ENCODE assay signal across 31 cellular contexts in genomic region chr13:113722921-113723320, GRCh38. TPM values are rescaled to one million over a fixed set of nuclear protein-coding genes. Genes with fewer than 3 reads are reported as not detected.
DNase-seq lines count a peak whose midpoint lies in the region; TF ChIP-seq lines count a peak whose summit lies in the region.
"Had no signal": no experiment of that assay in that cellular context is flagged by ENCODE, and none has a peak within 500 bp of the region (broad histone marks: within the 10 kb centered on the region; RNA-seq: fewer than 3 reads in every experiment).

No MANE protein-coding gene starts in this region.

- peak overlapping the region; percentile 73 for H3K27ac Mint-ChIP-seq in activated naive CD4-positive, alpha-beta T cell treated with anti-CD3 and anti-CD28 coated beads, Interleukin-2, amount 10 ng/mL, durations not matched to agents 7 days and 5 days
- H3K27ac Mint-ChIP-seq in H9 (no peak overlapping the region), endodermal cell (peak overlapping the region; percentile 86)
- H3K27ac Mint-ChIP-seq: activated T-cell treated with anti-CD3 and anti-CD28 coated beads, Interleukin-2, amount 50 U/mL, for 24 hours; progenitor cell of endocrine pancreas; stimulated activated naive CD8-positive, alpha-beta T cell treated with anti-CD3 and anti-CD28 coated beads, Interleukin-15, amount 100 ng/mL, for 72 hours had no signal

- peaks cover 9% of the 10 kb centered on the region for H3K4me1 Mint-ChIP-seq in activated naive CD4-positive, alpha-beta T cell treated with anti-CD3 and anti-CD28 coated beads, Interleukin-2, amount 10 ng/mL, durations not matched to agents 7 days and 5 days
- H3K4me1 Mint-ChIP-seq in H9 (peaks cover 15 to 18% of the 10 kb centered on the region in 2 experiments), endodermal cell (peaks cover 17% of the 10 kb centered on the region)

- no peaks in the 10 kb centered on the region for H3K9me2 ChIP-seq in PC-9 (ENCODE audit: insufficient read depth)

- peak overlapping the region; percentile 42 for H3K18ac ChIP-seq in H9 (ENCODE audit: insufficient read length, low read depth, low read length)
- H3K18ac ChIP-seq in neuronal stem cell (ENCODE audit: low read length): no peak overlapping the region

- no peak for TF ChIP-seq POLR2A in sigmoid colon (IDR thresholded peaks at IDR 0.05)

- no peaks in the 10 kb centered on the region for H4K20me1 ChIP-seq in H9 (ENCODE audit: control insufficient read depth, insufficient read depth, insufficient read length)
- H4K20me1 ChIP-seq in PC-9 (ENCODE audit: insufficient read depth): no peaks in the 10 kb centered on the region

- no peaks in the 10 kb centered on the region for H3K4me1 ChIP-seq in H9 (ENCODE audit: insufficient read depth, low read length)
- peaks cover 12% of the 10 kb centered on the region for H3K4me1 ChIP-seq in endodermal cell (ENCODE audit: control insufficient read depth, insufficient read depth, low read length)
- peaks cover 0 to 8% of the 10 kb centered on the region in 2 donors for H3K4me1 ChIP-seq in neuronal stem cell (ENCODE audit: control insufficient read depth in 2 of 2, insufficient read depth in 1 of 2, low read depth in 1 of 2, low read length in 2 of 2)
- no peaks in the 10 kb centered on the region for H3K4me1 ChIP-seq in PC-9 (replicated peaks; ENCODE audit: insufficient read depth)
- H3K4me1 ChIP-seq in sigmoid colon: peaks cover 0 to 11% (median 8%) of the 10 kb centered on the region in 4 donors
- H3K4me1 ChIP-seq: adrenal gland, right lobe of liver had no signal

- CTCF ChIA-PET in activated naive CD4-positive, alpha-beta T cell treated with anti-CD3 and anti-CD28 coated beads, Interleukin-2, amount 10 ng/mL, durations not matched to agents 7 days and 5 days (lab: Charles Lee): no interaction called here
- CTCF ChIA-PET in PC-9 (lab: Charles Lee): no interaction called here

- H2BK5ac ChIP-seq in H9 (ENCODE audit: insufficient read length, low read length) (no peak overlapping the region), neuronal stem cell (ENCODE audit: low read length) (no peak overlapping the region)

- H3T11ph ChIP-seq in H9 (ENCODE audit: low read length): no peak overlapping the region

- no peak overlapping the region for H3K4me3 ChIP-seq in endodermal cell (ENCODE audit: low read length)
- H3K4me3 ChIP-seq in neuronal stem cell (ENCODE audit: low read length in 2 of 2): no peak overlapping the region
- no peak overlapping the region for H3K4me3 ChIP-seq in PC-9
- no peak overlapping the region for H3K4me3 ChIP-seq in sigmoid colon
- H3K4me3 ChIP-seq: adrenal gland, hepatocyte, right lobe of liver had no signal

- no peak overlapping the region for H3K56ac ChIP-seq in H9 (ENCODE audit: insufficient read length, low read depth, low read length)

- peaks cover 12% of the 10 kb centered on the region for H3K27me3 Mint-ChIP-seq in activated naive CD4-positive, alpha-beta T cell treated with anti-CD3 and anti-CD28 coated beads, Interleukin-2, amount 10 ng/mL, durations not matched to agents 7 days and 5 days
- no peaks in the 10 kb centered on the region for H3K27me3 Mint-ChIP-seq in H9 (ENCODE audit: low read depth)
- no peaks in the 10 kb centered on the region for H3K27me3 Mint-ChIP-seq in endodermal cell (ENCODE audit: insufficient read depth)
- H3K27me3 Mint-ChIP-seq: activated T-cell treated with anti-CD3 and anti-CD28 coated beads, Interleukin-2, amount 50 U/mL, for 24 hours; stimulated activated naive CD8-positive, alpha-beta T cell treated with anti-CD3 and anti-CD28 coated beads, Interleukin-15, amount 100 ng/mL, for 72 hours had no signal

- H2AFZ ChIP-seq in H9 (ENCODE audit: low read length): no peak overlapping the region
- H2AFZ ChIP-seq in neuronal stem cell (ENCODE audit: low read length): no peak overlapping the region
- H2AFZ ChIP-seq in PC-9: no peak overlapping the region
- H2AFZ ChIP-seq: hepatocyte had no signal

- H3K9ac ChIP-seq in H9 (ENCODE audit: extremely low read depth, insufficient read length, low read length) (no peak overlapping the region), endodermal cell (ENCODE audit: extremely low read depth, low read length, poor library complexity, severe bottlenecking) (no peak overlapping the region), neuronal stem cell (ENCODE audit: low read depth, low read length, poor library complexity) (no peak overlapping the region)

- H4K91ac ChIP-seq in H9 (ENCODE audit: insufficient read length, low read depth, low read length) (no peak overlapping the region), neuronal stem cell (ENCODE audit: low read depth, low read length, poor library complexity) (no peak overlapping the region)

- H3K4me2 ChIP-seq in H9 (ENCODE audit: insufficient read depth, insufficient read length, low read length): no peak overlapping the region
- no peak overlapping the region for H3K4me2 ChIP-seq in neuronal stem cell (ENCODE audit: insufficient read depth, low read length, poor library complexity, severe bottlenecking)
- no peak overlapping the region for H3K4me2 ChIP-seq in PC-9
- H3K4me2 ChIP-seq: hepatocyte had no signal

- no peak overlapping the region for H2BK20ac ChIP-seq in H9 (ENCODE audit: low read depth, low read length, poor library complexity, severe bottlenecking)

- H3K23me2 ChIP-seq in H9 (ENCODE audit: insufficient read length, low read depth, low read length, poor library complexity, severe bottlenecking): peaks cover 5% of the 10 kb centered on the region

- H3K14ac ChIP-seq in H9 (ENCODE audit: insufficient read depth, low read length) (no peak overlapping the region), neuronal stem cell (ENCODE audit: low read length) (peak overlapping the region; percentile 63)

- H3K79me2 ChIP-seq in H9 (ENCODE audit: insufficient read depth, low read length): no peaks in the 10 kb centered on the region
- no peaks in the 10 kb centered on the region for H3K79me2 ChIP-seq in PC-9 (ENCODE audit: low read depth)
- H3K79me2 ChIP-seq: hepatocyte had no signal

- H3K4ac ChIP-seq in H9 (ENCODE audit: low read depth, low read length) (no peak overlapping the region), neuronal stem cell (ENCODE audit: low read length) (no peak overlapping the region)

- H3K27ac ChIP-seq in H9 (ENCODE audit: insufficient read length, low read depth, low read length): no peak overlapping the region
- no peak overlapping the region for H3K27ac ChIP-seq in endodermal cell (ENCODE audit: low read depth, low read length)
- no peak overlapping the region for H3K27ac ChIP-seq in neuronal stem cell (replicated peaks; ENCODE audit: low read length)
- no peak overlapping the region for H3K27ac ChIP-seq in PC-9
- H3K27ac ChIP-seq in sigmoid colon: no peak overlapping the region
- H3K27ac ChIP-seq: adrenal gland, brain microvascular endothelial cell, hepatocyte, right lobe of liver, VCaP had no signal

- TF ChIP-seq EP300 in sigmoid colon (IDR thresholded peaks at IDR 0.05): no peak

- H2BK15ac ChIP-seq in H9 (ENCODE audit: low read depth, low read length) (no peak overlapping the region), neuronal stem cell (ENCODE audit: low read length) (no peak overlapping the region)

- H2BK120ac ChIP-seq in H9 (ENCODE audit: low read depth, low read length, poor library complexity, severe bottlenecking) (no peak overlapping the region), neuronal stem cell (ENCODE audit: low read depth, low read length) (no peak overlapping the region)

- H3K9me3 ChIP-seq in H9 (ENCODE audit: control insufficient read depth, low read depth, low read length) (no peaks in the 10 kb centered on the region), endodermal cell (ENCODE audit: control insufficient read depth, low read length) (no peaks in the 10 kb centered on the region), neuronal stem cell (replicated peaks in 1 of 2; ENCODE audit: control insufficient read depth in 2 of 2, insufficient read depth in 1 of 2, low read depth in 1 of 2, low read length in 2 of 2) (peaks cover 0 to 9% of the 10 kb centered on the region in 2 donors), PC-9 (ENCODE audit: insufficient read depth, low read depth) (no peaks in the 10 kb centered on the region), sigmoid colon (no peaks in the 10 kb centered on the region)
- H3K9me3 ChIP-seq: adrenal gland, right lobe of liver had no signal

- H3K79me1 ChIP-seq in H9 (ENCODE audit: insufficient read depth, low read depth, low read length, poor library complexity, severe bottlenecking) (no peaks in the 10 kb centered on the region), neuronal stem cell (ENCODE audit: low read depth, low read length) (no peaks in the 10 kb centered on the region)

- no peak overlapping the region for H2BK12ac ChIP-seq in H9 (ENCODE audit: insufficient read length, low read depth, low read length)
- H2BK12ac ChIP-seq in neuronal stem cell (ENCODE audit: low read length): no peak overlapping the region

- H3K23ac ChIP-seq in H9 (ENCODE audit: insufficient read length, low read depth, low read length): no peak overlapping the region
- H3K23ac ChIP-seq in neuronal stem cell (ENCODE audit: low read depth, low read length, poor library complexity): no peak overlapping the region

- H4K5ac ChIP-seq in H9 (ENCODE audit: insufficient read length, low read depth, low read length): no peak overlapping the region

- WGBS in H9 (ENCODE audit: extremely low coverage, insufficient read length, low lambda C conversion rate): no CpG with 5 or more reads among the region's 11 CpGs
- WGBS in endodermal cell (ENCODE audit: insufficient coverage in 1 of 2, insufficient read length in 1 of 2), 2 experiments: 84 to 85% methylated on average over 7 to 11 of the region's 11 CpGs
- WGBS in neuronal stem cell (ENCODE audit: extremely low coverage in 2 of 2, insufficient read length in 2 of 2, insufficient replicate concordance in 1 of 2), 2 donors: no CpG with 5 or more reads among the region's 11 CpGs
- WGBS in sigmoid colon, 2 donors: 71 to 72% methylated on average over 9 to 10 of the region's 11 CpGs

- no peaks in the 10 kb centered on the region for H3K36me3 Mint-ChIP-seq in activated naive CD4-positive, alpha-beta T cell treated with anti-CD3 and anti-CD28 coated beads, Interleukin-2, amount 10 ng/mL, durations not matched to agents 7 days and 5 days
- H3K36me3 Mint-ChIP-seq in H9 (ENCODE audit: insufficient read depth in 1 of 3, low read depth in 3 of 3): no peaks in the 10 kb centered on the region
- no peaks in the 10 kb centered on the region for H3K36me3 Mint-ChIP-seq in endodermal cell (ENCODE audit: low read depth)

- H3F3A ChIP-seq in PC-9 (ENCODE audit: insufficient read depth, low read depth): peaks cover 15% of the 10 kb centered on the region; the same call in 1 of the 2 replicates

- H3K27me3 ChIP-seq in H9 (ENCODE audit: insufficient read depth, low read length) (no peaks in the 10 kb centered on the region), endodermal cell (ENCODE audit: control insufficient read depth, insufficient read depth, low read length, poor library complexity, severe bottlenecking) (no peaks in the 10 kb centered on the region), neuronal stem cell (ENCODE audit: control insufficient read depth in 3 of 3, insufficient read depth in 3 of 3, low read depth in 1 of 3, low read length in 3 of 3) (no peaks in the 10 kb centered on the region), PC-9 (ENCODE audit: insufficient read depth, low read depth) (no peaks in the 10 kb centered on the region), sigmoid colon (no peaks in the 10 kb centered on the region)
- H3K27me3 ChIP-seq: adrenal gland, brain microvascular endothelial cell, hepatocyte, right lobe of liver had no signal

- no TSS peak for BruUV-seq in PC-9 (replicated peaks; lab: Mats Ljungman, UMichigan)

- TF ChIP-seq CTCF in H9 (conservative IDR thresholded peaks at IDR 0.05) (no peak), endodermal cell (conservative IDR thresholded peaks at IDR 0.05) (no peak), PC-9 (conservative IDR thresholded peaks at IDR 0.05) (no peak), sigmoid colon (IDR thresholded peaks at IDR 0.05) (no peak)

- no peak for DNase-seq in activated naive CD4-positive, alpha-beta T cell treated with anti-CD3 and anti-CD28 coated beads, Interleukin-2, amount 10 ng/mL, durations not matched to agents 7 days and 5 days
- DNase-seq in activated naive CD4-positive, alpha-beta T cell treated with Interleukin-2 at 50 U/mL for 16 hours: no peak
- no peak for DNase-seq in H9
- DNase-seq in endodermal cell: no peak
- DNase-seq in neuronal stem cell (ENCODE audit: low spot score): no peak
- DNase-seq in epidermal melanocyte (ENCODE audit: insufficient read length, low spot score): no peak
- no peak for DNase-seq in PC-9
- DNase-seq in sigmoid colon: no peak
- DNase-seq: activated CD4-positive, alpha-beta T cell treated with anti-CD3 and anti-CD28 coated beads for 4 hours; activated gamma-delta T cell treated with Interleukin-2 at 50 U/mL for 16 hours; activated T-cell treated with anti-CD3 and anti-CD28 coated beads, Interleukin-2, amount 50 U/mL, for 24 hours; brain microvascular endothelial cell; DMS153; HCEC 1CT; mammary epithelial cell; NCI-H1417 treated with DMSO at 0.1 percent for 48 hours; NCI-H2029 treated with DMSO at 0.1 percent for 48 hours; NCI-H69; PC-3; right lobe of liver; stimulated activated CD4-positive, alpha-beta T cell treated with anti-CD3 and anti-CD28 coated beads, Interleukin-12 subunit alpha, Interleukin-12 subunit beta, amount 100 ng/mL, for 4 hours; stimulated activated CD4-positive, alpha-beta T cell treated with anti-CD3 and anti-CD28 coated beads, Interleukin-2, amount 100 ng/mL, for 48 hours; stimulated activated naive CD8-positive, alpha-beta T cell treated with anti-CD3 and anti-CD28 coated beads, Interleukin-15, amount 100 ng/mL, for 72 hours had no signal

- intact Hi-C loops in PC-9 (cut with micrococcal nuclease; ENCODE audit: unreplicated experiment): no loop called here
- intact Hi-C loops in sigmoid colon (cut with DNase I): no loop called here

- POLR2A ChIA-PET in PC-9 (lab: Charles Lee; ENCODE audit: unreplicated experiment): no interaction called here

- peaks cover 6% of the 10 kb centered on the region for H3K9me3 Mint-ChIP-seq in activated naive CD4-positive, alpha-beta T cell treated with anti-CD3 and anti-CD28 coated beads, Interleukin-2, amount 10 ng/mL, durations not matched to agents 7 days and 5 days
- H3K9me3 Mint-ChIP-seq in H9: peaks cover 0 to 4% of the 10 kb centered on the region in 2 experiments; a peak in 2 of 5 replicates
- no peaks in the 10 kb centered on the region for H3K9me3 Mint-ChIP-seq in endodermal cell
- H3K9me3 Mint-ChIP-seq: activated T-cell treated with anti-CD3 and anti-CD28 coated beads, Interleukin-2, amount 50 U/mL, for 24 hours; stimulated activated naive CD8-positive, alpha-beta T cell treated with anti-CD3 and anti-CD28 coated beads, Interleukin-15, amount 100 ng/mL, for 72 hours had no signal

- no peaks in the 10 kb centered on the region for H3K36me3 ChIP-seq in endodermal cell (ENCODE audit: control insufficient read depth, insufficient read depth, low read length)
- no peaks in the 10 kb centered on the region for H3K36me3 ChIP-seq in neuronal stem cell (replicated peaks in 1 of 2; ENCODE audit: control insufficient read depth in 2 of 2, insufficient read depth in 2 of 2, low read length in 2 of 2)
- H3K36me3 ChIP-seq in PC-9 (ENCODE audit: low read depth): no peaks in the 10 kb centered on the region
- H3K36me3 ChIP-seq in sigmoid colon: no peaks in the 10 kb centered on the region
- H3K36me3 ChIP-seq: adrenal gland, brain microvascular endothelial cell, right lobe of liver had no signal

- no peak overlapping the region for H2AK5ac ChIP-seq in H9 (ENCODE audit: insufficient read length, low read length)
- H2AK5ac ChIP-seq in neuronal stem cell (ENCODE audit: low read depth, low read length): no peak overlapping the region

- H4K8ac ChIP-seq in H9 (replicated peaks; ENCODE audit: insufficient read length, low read depth, low read length) (no peak overlapping the region), neuronal stem cell (ENCODE audit: low read depth, low read length) (no peak overlapping the region)

- H3K4me3 Mint-ChIP-seq in activated naive CD4-positive, alpha-beta T cell treated with anti-CD3 and anti-CD28 coated beads, Interleukin-2, amount 10 ng/mL, durations not matched to agents 7 days and 5 days: no peak overlapping the region
- H3K4me3 Mint-ChIP-seq in H9 (no peak overlapping the region; a peak in 1 of 5 replicates), endodermal cell (peak overlapping the region; percentile 68)
- H3K4me3 Mint-ChIP-seq: activated T-cell treated with anti-CD3 and anti-CD28 coated beads, Interleukin-2, amount 50 U/mL, for 24 hours; stimulated activated naive CD8-positive, alpha-beta T cell treated with anti-CD3 and anti-CD28 coated beads, Interleukin-15, amount 100 ng/mL, for 72 hours had no signal

RNA-seq across cellular contexts. Expression of gene TMEM255B, which starts 36.1 kb away (rescaled TPM):
- total RNA-seq in H9 (2021) (2.1 and 2.8 TPM in 2 replicates), endodermal cell (1 to 10 TPM in 1 of 2 donors, under 1 TPM in 1; 0.55 to 2.1 TPM), PC-9 (2021) (0.53 and 0.61 TPM in 2 replicates), sigmoid colon (10 to 100 TPM in 2 of 4 donors, 1 to 10 TPM in 1, under 1 TPM in 1; 0.99 to 11.1 (median 7.3) TPM)
- 2.4 TPM for polyA plus RNA-seq in endodermal cell (2013, experiment 1 of 2)
- 1.9 TPM for polyA plus RNA-seq in endodermal cell (2013, experiment 2 of 2)
- 2.5 TPM for polyA plus RNA-seq in neuronal stem cell (2013, experiment 1 of 2)
- 2.2 TPM for polyA plus RNA-seq in neuronal stem cell (2013, experiment 2 of 2)
- 1 to 10 TPM in 2 of 3 donors, under 1 TPM in 1; 0.60 to 4.6 (median 1.8) TPM for polyA plus RNA-seq in sigmoid colon

RNA-seq across cellular contexts. Expression of gene GRK1, which starts 55.9 kb away (rescaled TPM):
- total RNA-seq in H9 (2021) (0.31 and 0.83 TPM in 2 replicates), endodermal cell (1 to 10 TPM; 1.7 to 2.5 TPM), PC-9 (2021) (not detected in 2 replicates), sigmoid colon (under 1 TPM in 1 of 4 donors, not detected in 3; 0.28 TPM)
- polyA plus RNA-seq in endodermal cell (2013, experiment 1 of 2): 0.25 TPM
- polyA plus RNA-seq in endodermal cell (2013, experiment 2 of 2): 0.17 TPM
- 0.11 TPM for polyA plus RNA-seq in neuronal stem cell (2013, experiment 1 of 2)
- 0.10 TPM for polyA plus RNA-seq in neuronal stem cell (2013, experiment 2 of 2)
- under 1 TPM in 1 of 3 donors, not detected in 2; 0.10 TPM for polyA plus RNA-seq in sigmoid colon
- total RNA-seq: endothelial cell of umbilical vein, LHCN-M2, mucosa of gallbladder, PC-3, right lobe of liver had no signal
- polyA plus RNA-seq: endothelial cell of umbilical vein, fibroblast of lung, hepatocyte, mammary epithelial cell had no signal

Comparison
In these comparisons a context has a peak if more than half of its experiments do, and no peak if none do; other contexts are left out.
1. H3K27ac Mint-ChIP-seq: peak in activated naive CD4-positive, alpha-beta T cell treated with anti-CD3 and anti-CD28 coated beads, Interleukin-2, amount 10 ng/mL, durations not matched to agents 7 days and 5 days (single experiment) and endodermal cell (single experiment); none in H9 (0 of 3).